Comparison of ENCODE assay signal across 8 cellular contexts in genomic region chr5:149434162-149435014, GRCh38. TPM values are rescaled to one million over a fixed set of nuclear protein-coding genes. Genes with fewer than 3 reads are reported as not detected.
DNase-seq lines count a peak whose midpoint lies in the region; ATAC-seq and TF ChIP-seq lines count a peak whose summit lies in the region.

No MANE protein-coding gene starts in this region.

- in situ Hi-C loops in SK-MEL-5 (cut with HindIII; ENCODE audit: low pct_unique_long_range_greater_than_20kb, low sequenced_read_pairs), result no loop called here
- in situ Hi-C loops in gastrocnemius medialis (cut with MboI; ENCODE audit: low sequenced_read_pairs in 4 of 4), result loop anchor here in 3 of 4 donors (5.0 to 10.0 kb wide), 6 partner anchors 52 to 170 kb away; partner anchors contain the start of genes CSNK1A1 (in 1 of the 3) and IL17B (in 1 of the 3)

- H3K4me1 ChIP-seq in cardiac muscle cell (ENCODE audit: low read depth) (no peaks in the 10 kb centered on the region), gastrocnemius medialis (peaks cover 0 to 10% of the 10 kb centered on the region in 2 donors)

- peaks cover 12% of the 10 kb centered on the region for H3K36me3 ChIP-seq in cardiac muscle cell
- no peaks in the 10 kb centered on the region for H3K36me3 ChIP-seq in gastrocnemius medialis

- TF ChIP-seq CTCF in cardiac muscle cell (IDR thresholded peaks at IDR 0.05; ENCODE audit: low read depth, low read length) (peak; percentile 92), gastrocnemius medialis (IDR thresholded peaks at IDR 0.05 in 4 of 5, conservative IDR thresholded peaks at IDR 0.05 in 1 of 5) (peak; percentile 63 to 90 (median 78))

- H3K27me3 ChIP-seq in cardiac muscle cell (no peaks in the 10 kb centered on the region), gastrocnemius medialis (no peaks in the 10 kb centered on the region)

- peak overlapping the region; percentile 100 for H3K27ac ChIP-seq in cardiac muscle cell
- H3K27ac ChIP-seq in gastrocnemius medialis, result peak overlapping the region in 1 of 4 donors; percentile 27

- intact Hi-C loops in gastrocnemius medialis (cut with DNase I; ENCODE audit: low total_unique reads), result loop anchor here (1.0 kb wide), 1 partner anchor 52 kb away; no protein-coding TSS in a partner anchor

- H3K4me3 ChIP-seq in cardiac muscle cell, result no peak overlapping the region
- no peak overlapping the region for H3K4me3 ChIP-seq in gastrocnemius medialis

- ATAC-seq in gastrocnemius medialis (peak; percentile 50 to 64), GM21367 (IDR thresholded peaks at IDR 0.05; ENCODE audit: unreplicated experiment) (no peak), GM19023 (IDR thresholded peaks at IDR 0.05; ENCODE audit: unreplicated experiment) (no peak)

- H3K9me3 ChIP-seq in cardiac muscle cell (ENCODE audit: low read depth), result no peaks in the 10 kb centered on the region
- no peaks in the 10 kb centered on the region for H3K9me3 ChIP-seq in gastrocnemius medialis

- no peak for TF ChIP-seq POLR2A in gastrocnemius medialis (IDR thresholded peaks at IDR 0.05)

- DNase-seq in D341Med (ENCODE audit: low spot score) (peak; percentile 77), HuH-7.5 (ENCODE audit: low spot score) (peak; percentile 65), SK-MEL-5 (ENCODE audit: low read depth, low spot score) (peak; percentile 62), cardiac muscle cell (ENCODE audit: low read depth in 1 of 2, low spot score in 1 of 2) (peak; percentile 83 to 84), gastrocnemius medialis (peak; percentile 31 to 52)
- peak; percentile 49 for DNase-seq in activated naive CD4-positive, alpha-beta T cell treated with Interleukin-2 at 50 U/mL for 16 hours

RNA-seq across cellular contexts. Expression of gene IL17B, which starts 55.3 kb away (rescaled TPM):
- total RNA-seq in SK-MEL-5 (2014; rRNA removed; shearing (Covaris generic)), result not detected in 2 replicates
- 0.67 TPM in 1 of 2 replicates, not detected in the other for polyA plus RNA-seq in SK-MEL-5 (2015; cell fraction: cytosol; rRNA removed)
- polyA plus RNA-seq in SK-MEL-5 (2015; cell fraction: nucleus; rRNA removed), result not detected in 2 replicates
- total RNA-seq in cardiac muscle cell, result 6.4 and 9.0 TPM in 2 replicates
- polyA plus RNA-seq in cardiac muscle cell, result 3.9 and 5.8 TPM in 2 replicates
- 1 to 10 TPM in 1 of 4 donors, not detected in 3; 1.2 TPM for total RNA-seq in gastrocnemius medialis

Comparison
In these comparisons a context has a peak if more than half of its experiments do, and no peak if none do; other contexts are left out.
1. ATAC-seq: peak in gastrocnemius medialis (2 of 2); none in GM21367 (single experiment) and GM19023 (single experiment).
2. Peak in every context shown above with its lines, with median percentiles within 50 percentile points of each other: DNase-seq.